10 cellular contexts compared by ENCODE assay signal in the genomic region with DNA sequence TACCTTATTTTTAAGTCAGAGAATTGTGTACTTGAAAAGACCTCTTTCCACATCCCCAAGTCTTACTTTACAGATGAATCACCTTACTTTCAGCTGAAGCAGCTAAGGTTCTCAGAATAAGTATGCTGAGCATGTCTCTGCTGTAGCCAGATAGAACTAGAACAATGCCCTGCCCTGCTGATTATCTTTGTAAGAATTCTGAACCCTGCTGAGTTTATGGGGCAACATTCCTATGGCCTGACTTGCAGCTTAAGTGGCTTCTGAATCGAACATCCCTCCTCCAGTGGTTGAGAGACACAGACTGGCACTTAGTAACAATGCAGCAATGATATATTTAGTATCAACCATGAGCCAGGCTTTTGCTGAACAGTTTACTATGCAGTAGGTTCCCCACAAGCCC.
DNase-seq lines count a peak whose midpoint lies in the region; ATAC-seq and TF ChIP-seq lines count a peak whose summit lies in the region.
"Had no signal": no experiment of that assay in that cellular context is flagged by ENCODE, and none has a peak within 500 bp of the region (broad histone marks: within the 10 kb centered on the region; RNA-seq: fewer than 3 reads in every experiment).

No MANE protein-coding gene starts in this region.

- H3K9me3 Mint-ChIP-seq in activated naive CD8-positive, alpha-beta T cell treated with anti-CD3 and anti-CD28 coated beads, Interleukin-2, amount 50 U/mL, for 24 hours: no peaks in the 10 kb centered on the region

- H3K27ac ChIP-seq in cardiac muscle cell: peak overlapping the region; percentile 76
- peak overlapping the region; percentile 92 for H3K27ac ChIP-seq in smooth muscle cell (ENCODE audit: low read depth)

- 0% methylated on average over 1 of the region's 1 CpG for WGBS in smooth muscle cell (ENCODE audit: low lambda C conversion rate)

- H4K20me1 ChIP-seq in smooth muscle cell (ENCODE audit: low read depth): no peaks in the 10 kb centered on the region

- H3K36me3 ChIP-seq in HAP-1 (replicated peaks): no peaks in the 10 kb centered on the region
- no peaks in the 10 kb centered on the region for H3K36me3 ChIP-seq in cardiac muscle cell
- H3K36me3 ChIP-seq in smooth muscle cell (ENCODE audit: low read depth): no peaks in the 10 kb centered on the region

- H3F3A ChIP-seq in smooth muscle cell (ENCODE audit: low read depth): peaks cover 15% of the 10 kb centered on the region

- no peak for ATAC-seq in activated naive CD8-positive, alpha-beta T cell treated with anti-CD3 and anti-CD28 coated beads, Interleukin-2, amount 50 U/mL, for 24 hours
- ATAC-seq: activated CD8-positive, alpha-beta T cell treated with anti-CD3 and anti-CD28 coated beads, Interleukin-2, amount 10 ng/mL, durations not matched to agents 7 days and 5 days had no signal

- H3K27ac Mint-ChIP-seq in activated naive CD8-positive, alpha-beta T cell treated with anti-CD3 and anti-CD28 coated beads, Interleukin-2, amount 50 U/mL, for 24 hours: no peak overlapping the region
- H3K27ac Mint-ChIP-seq: activated CD8-positive, alpha-beta T cell treated with anti-CD3 and anti-CD28 coated beads, Interleukin-2, amount 10 ng/mL, durations not matched to agents 7 days and 5 days had no signal

- H3K27me3 ChIP-seq in HAP-1 (ENCODE audit: low read depth) (0 out of 2 replicates have a peak, but pooled peaks cover 3% of the 10 kb centered on the region), cardiac muscle cell (no peaks in the 10 kb centered on the region), smooth muscle cell (ENCODE audit: low read depth) (no peaks in the 10 kb centered on the region)

- H3K4me3 Mint-ChIP-seq in activated naive CD8-positive, alpha-beta T cell treated with anti-CD3 and anti-CD28 coated beads, Interleukin-2, amount 50 U/mL, for 24 hours: no peak overlapping the region
- H3K4me3 Mint-ChIP-seq: activated CD8-positive, alpha-beta T cell treated with anti-CD3 and anti-CD28 coated beads, Interleukin-2, amount 10 ng/mL, durations not matched to agents 7 days and 5 days had no signal

- H3K27me3 Mint-ChIP-seq in activated naive CD8-positive, alpha-beta T cell treated with anti-CD3 and anti-CD28 coated beads, Interleukin-2, amount 50 U/mL, for 24 hours: no peaks in the 10 kb centered on the region

- in situ Hi-C loops in HAP-1 (cut with MboI; ENCODE audit: low sequenced_read_pairs) (no loop called here), SK-MEL-5 (cut with HindIII; ENCODE audit: low pct_unique_long_range_greater_than_20kb, low sequenced_read_pairs) (no loop called here)

- H3K79me2 ChIP-seq in smooth muscle cell (ENCODE audit: low read depth): no peaks in the 10 kb centered on the region

- no peak overlapping the region for H3K4me3 ChIP-seq in HAP-1
- H3K4me3 ChIP-seq in cardiac muscle cell: no peak overlapping the region
- H3K4me3 ChIP-seq in smooth muscle cell: no peak overlapping the region

- H3K4me1 ChIP-seq in HAP-1 (peaks cover 8% of the 10 kb centered on the region), cardiac muscle cell (ENCODE audit: low read depth) (peaks cover 10% of the 10 kb centered on the region), smooth muscle cell (ENCODE audit: low read depth) (peaks cover 21% of the 10 kb centered on the region)

- peak overlapping the region; percentile 67 for H3K4me2 ChIP-seq in smooth muscle cell

- no peak overlapping the region for H2AFZ ChIP-seq in smooth muscle cell (ENCODE audit: low read depth)

- TF ChIP-seq CTCF in cardiac muscle cell (IDR thresholded peaks at IDR 0.05; ENCODE audit: low read depth, low read length) (no peak), smooth muscle cell (IDR thresholded peaks at IDR 0.05; ENCODE audit: borderline replicate concordance, insufficient read depth, poor library complexity, severe bottlenecking) (no peak)

- peak overlapping the region; percentile 53 for H3K9ac ChIP-seq in smooth muscle cell (ENCODE audit: low read depth)

- no peaks in the 10 kb centered on the region for H3K9me3 ChIP-seq in HAP-1
- no peaks in the 10 kb centered on the region for H3K9me3 ChIP-seq in cardiac muscle cell (ENCODE audit: low read depth)
- no peaks in the 10 kb centered on the region for H3K9me3 ChIP-seq in smooth muscle cell (replicated peaks; ENCODE audit: low read depth)

- H3K36me3 Mint-ChIP-seq in activated naive CD8-positive, alpha-beta T cell treated with anti-CD3 and anti-CD28 coated beads, Interleukin-2, amount 50 U/mL, for 24 hours (ENCODE audit: low read depth): no peaks in the 10 kb centered on the region

- H3K4me1 Mint-ChIP-seq in activated naive CD8-positive, alpha-beta T cell treated with anti-CD3 and anti-CD28 coated beads, Interleukin-2, amount 50 U/mL, for 24 hours: no peaks in the 10 kb centered on the region

- DNase-seq in HAP-1 (ENCODE audit: low spot score in 2 of 2): peak; percentile 56 to 82
- peak; percentile 20 for DNase-seq in SK-MEL-5 (ENCODE audit: low read depth, low spot score)
- DNase-seq in cardiac muscle cell (ENCODE audit: low read depth in 1 of 2, low spot score in 1 of 2): peak; percentile 74 to 97
- no peak for DNase-seq in smooth muscle cell (lab: John Stamatoyannopoulos, UW; ENCODE audit: unreplicated experiment)
- DNase-seq in activated naive CD8-positive, alpha-beta T cell treated with anti-CD3 and anti-CD28 coated beads, Interleukin-2, amount 50 U/mL, for 24 hours: no peak
- no peak for DNase-seq in activated naive CD4-positive, alpha-beta T cell (lab: John Stamatoyannopoulos, UW)
- no peak for DNase-seq in NCI-H1930 (lab: John Stamatoyannopoulos, UW)
- no peak for DNase-seq in SKM-1 (lab: John Stamatoyannopoulos, UW; ENCODE audit: unreplicated experiment)
- DNase-seq: activated CD8-positive, alpha-beta T cell treated with anti-CD3 and anti-CD28 coated beads, Interleukin-2, amount 10 ng/mL, durations not matched to agents 7 days and 5 days; NCI-H1694 treated with DMSO at 0.1 percent for 48 hours had no signal

Comparison
In these comparisons a context has a peak if more than half of its experiments do, and no peak if none do; other contexts are left out.
1. DNase-seq: peak in HAP-1 (2 of 2), SK-MEL-5 (single experiment) and cardiac muscle cell (2 of 2); none in smooth muscle cell (single experiment), activated naive CD8-positive, alpha-beta T cell treated with anti-CD3 and anti-CD28 coated beads, Interleukin-2, amount 50 U/mL, for 24 hours (single experiment), activated naive CD4-positive, alpha-beta T cell (0 of 4), NCI-H1930 (0 of 2) and SKM-1 (single experiment).